In the genomic region with DNA sequence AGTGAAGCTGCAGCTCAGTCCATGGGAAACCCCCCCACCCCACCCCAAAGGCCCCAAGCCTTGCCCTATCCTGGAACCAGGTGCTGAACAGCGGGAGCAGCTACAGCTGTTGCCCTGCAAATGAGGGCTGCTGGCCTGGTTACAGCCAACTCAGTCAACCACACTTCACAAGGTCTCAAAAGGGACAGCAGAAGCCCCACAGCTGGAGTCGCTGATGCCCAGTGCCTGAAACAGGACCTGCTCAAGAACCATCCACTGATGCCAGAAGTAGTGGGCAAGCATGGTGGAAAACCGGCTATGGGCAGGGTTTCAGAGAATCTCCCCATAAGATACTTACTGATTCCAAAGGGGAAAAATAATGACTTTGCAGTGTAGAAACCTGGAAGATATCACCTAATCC, we compare ENCODE assay signal across 8 cellular contexts.
"Had no signal": no experiment of that assay in that cellular context is flagged by ENCODE, and none has a peak within 500 bp of the region (broad histone marks: within the 10 kb centered on the region; RNA-seq: fewer than 3 reads in every experiment).

No MANE protein-coding gene starts in this region.

- H3K27ac Mint-ChIP-seq: GM23338, H9, HFFc6 had no signal

- ATAC-seq: GM23338, HCT116 had no signal

- H3K4me3 Mint-ChIP-seq: GM23338, H9, HFFc6 had no signal

- H3K4me1 Mint-ChIP-seq: GM23338, H9 had no signal

- DNase-seq: GM23248, GOT3, H7, H9, HCEC 1CT, HFFc6 had no signal

- H3K9me3 Mint-ChIP-seq: GM23338, H9 had no signal
